21 cellular contexts compared by ENCODE assay signal in genomic region chr10:69071610-69072009, GRCh38.
"Had no signal": no experiment of that assay in that cellular context is flagged by ENCODE, and none has a peak within 500 bp of the region (broad histone marks: within the 10 kb centered on the region; RNA-seq: fewer than 3 reads in every experiment).

No MANE protein-coding gene starts in this region.

- DNase-seq: activated CD4-positive, CD25-positive, alpha-beta regulatory T cell; activated CD8-positive, alpha-beta memory T cell treated with anti-CD3 and anti-CD28 coated beads, Interleukin-2, amount 50 U/mL, for 4 hours; activated CD8-positive, alpha-beta T cell treated with anti-CD3 and anti-CD28 coated beads for 36 hours; activated gamma-delta T cell treated with Interleukin-2 at 50 U/mL for 16 hours; activated naive CD4-positive, alpha-beta T cell treated with anti-CD3 and anti-CD28 coated beads, Interleukin-2, amount 10 ng/mL, durations not matched to agents 7 days and 5 days; activated naive CD8-positive, alpha-beta T cell treated with anti-CD3 and anti-CD28 coated beads for 36 hours; activated T-cell treated with anti-CD3 and anti-CD28 coated beads, Interleukin-2, amount 50 U/mL, for 72 hours; brain microvascular endothelial cell; IMR-90; KBM-7; NCI-H1048; NCI-H146; NCI-H187 treated with DMSO at 0.1 percent for 48 hours; NCI-H2081 treated with DMSO at 0.1 percent for 48 hours; NCI-H446; NCI-H524; PC-3; T-helper 1 cell had no signal

- H3K27ac ChIP-seq: brain microvascular endothelial cell, SK-N-MC, VCaP had no signal

- H3K4me3 ChIP-seq: SK-N-MC had no signal

- H3K36me3 ChIP-seq: brain microvascular endothelial cell had no signal

- ATAC-seq: activated CD8-positive, alpha-beta T cell treated with anti-CD3 and anti-CD28 coated beads for 36 hours; activated T-cell treated with anti-CD3 and anti-CD28 coated beads, Interleukin-2, amount 50 U/mL, for 72 hours; PC-3 had no signal

- FAIRE-seq: RCC 7860 had no signal

- H3K27me3 ChIP-seq: brain microvascular endothelial cell had no signal
